ENCODE assay signal across 19 cellular contexts in genomic region chr20:29744071-29744470, GRCh38.
DNase-seq lines count a peak whose midpoint lies in the region; ATAC-seq, FAIRE-seq and TF ChIP-seq lines count a peak whose summit lies in the region.
"Had no signal": no experiment of that assay in that cellular context is flagged by ENCODE, and none has a peak within 500 bp of the region (broad histone marks: within the 10 kb centered on the region; RNA-seq: fewer than 3 reads in every experiment).

No MANE protein-coding gene starts in this region.

- no peak for DNase-seq in CD8-positive, alpha-beta T cell
- DNase-seq in NT2/D1 (ENCODE audit: low read depth, low spot score) (no peak), kidney (peak; percentile 43), spleen (peak; percentile 56), DMS53 (lab: John Stamatoyannopoulos, UW) (no peak), frontal cortex (ENCODE audit: low spot score in 2 of 2) (no peak)
- DNase-seq in activated CD4-positive, alpha-beta T cell treated with anti-CD3 and anti-CD28 coated beads, Interleukin-2, amount 10 ng/mL, durations not matched to agents 24 days and 14 days = no peak
- DNase-seq: 8988T; Calu3; CD4-positive, alpha-beta memory T cell; DMS 273 treated with DMSO at 0.1 percent for 48 hours had no signal

- CTCF ChIA-PET in CD8-positive, alpha-beta T cell (lab: Charles Lee) = no interaction called here

- no peak for ATAC-seq in CD8-positive, alpha-beta T cell
- ATAC-seq: HepG2 had no signal

- no peak overlapping the region for H3K27ac Mint-ChIP-seq in CD8-positive, alpha-beta T cell
- no peak overlapping the region for H3K27ac Mint-ChIP-seq in activated CD4-positive, alpha-beta T cell treated with anti-CD3 and anti-CD28 coated beads, Interleukin-2, amount 10 ng/mL, durations not matched to agents 24 days and 14 days
- H3K27ac Mint-ChIP-seq: CD14-positive monocyte; CD4-positive, alpha-beta memory T cell had no signal

- no peak overlapping the region for H3K27ac ChIP-seq in CD8-positive, alpha-beta T cell (ENCODE audit: low read depth, low read length)
- H3K27ac ChIP-seq in kidney (ENCODE audit: low read depth in 2 of 2, low read length in 2 of 2) (no peak overlapping the region), spleen (no peak overlapping the region)
- H3K27ac ChIP-seq: BLaER1 had no signal

- H3K4me1 Mint-ChIP-seq in CD8-positive, alpha-beta T cell (ENCODE audit: low read depth) = peaks cover 3% of the 10 kb centered on the region
- H3K4me1 Mint-ChIP-seq in activated CD4-positive, alpha-beta T cell treated with anti-CD3 and anti-CD28 coated beads, Interleukin-2, amount 10 ng/mL, durations not matched to agents 24 days and 14 days = no peaks in the 10 kb centered on the region
- H3K4me1 Mint-ChIP-seq: CD14-positive monocyte had no signal

- no peaks in the 10 kb centered on the region for H3K27me3 ChIP-seq in CD8-positive, alpha-beta T cell (ENCODE audit: insufficient read depth, low read length)
- H3K27me3 ChIP-seq in NT2/D1 (ENCODE audit: insufficient read depth, insufficient read length) = peaks cover 32% of the 10 kb centered on the region
- H3K27me3 ChIP-seq in spleen (replicated peaks in 1 of 7) = peaks cover 0 to 43% (median 0%) of the 10 kb centered on the region in 7 donors
- H3K27me3 ChIP-seq: BLaER1 had no signal

- peak overlapping the region; percentile 29 for H3K4me3 Mint-ChIP-seq in CD8-positive, alpha-beta T cell
- H3K4me3 Mint-ChIP-seq in activated CD4-positive, alpha-beta T cell treated with anti-CD3 and anti-CD28 coated beads, Interleukin-2, amount 10 ng/mL, durations not matched to agents 24 days and 14 days = no peak overlapping the region
- H3K4me3 Mint-ChIP-seq: CD14-positive monocyte; CD4-positive, alpha-beta memory T cell had no signal

- no peaks in the 10 kb centered on the region for H3K4me1 ChIP-seq in CD8-positive, alpha-beta T cell (ENCODE audit: insufficient read depth, low read length)
- H3K4me1 ChIP-seq in NT2/D1 (ENCODE audit: insufficient read depth, insufficient read length) (no peaks in the 10 kb centered on the region), kidney (ENCODE audit: control insufficient read depth in 1 of 2, insufficient read depth in 1 of 2, low read depth in 1 of 2, low read length in 2 of 2) (no peaks in the 10 kb centered on the region), spleen (no peaks in the 10 kb centered on the region)
- H3K4me1 ChIP-seq: BLaER1, HAP-1 had no signal

- H3K36me3 Mint-ChIP-seq in CD8-positive, alpha-beta T cell = no peaks in the 10 kb centered on the region
- H3K36me3 Mint-ChIP-seq in activated CD4-positive, alpha-beta T cell treated with anti-CD3 and anti-CD28 coated beads, Interleukin-2, amount 10 ng/mL, durations not matched to agents 24 days and 14 days (ENCODE audit: low read depth) = no peaks in the 10 kb centered on the region
- H3K36me3 Mint-ChIP-seq: CD14-positive monocyte; CD4-positive, alpha-beta memory T cell had no signal

- peaks cover 3% of the 10 kb centered on the region for H3K9me3 Mint-ChIP-seq in CD8-positive, alpha-beta T cell
- H3K9me3 Mint-ChIP-seq in activated CD4-positive, alpha-beta T cell treated with anti-CD3 and anti-CD28 coated beads, Interleukin-2, amount 10 ng/mL, durations not matched to agents 24 days and 14 days = peaks cover 12% of the 10 kb centered on the region

- H3K4me3 ChIP-seq in CD8-positive, alpha-beta T cell (ENCODE audit: low read depth, low read length) = no peak overlapping the region
- peak overlapping the region; percentile 47 for H3K4me3 ChIP-seq in NT2/D1 (ENCODE audit: insufficient read length, low read depth)
- H3K4me3 ChIP-seq in kidney (ENCODE audit: low read length in 2 of 2) = no peak overlapping the region
- no peak overlapping the region for H3K4me3 ChIP-seq in spleen
- H3K4me3 ChIP-seq: BLaER1, HAP-1 had no signal

- H3K9me3 ChIP-seq in CD8-positive, alpha-beta T cell (ENCODE audit: low read length) = no peaks in the 10 kb centered on the region
- H3K9me3 ChIP-seq in NT2/D1 (ENCODE audit: insufficient read depth, low read length) = no peaks in the 10 kb centered on the region; the same call in 1 of the 2 replicates
- no peaks in the 10 kb centered on the region for H3K9me3 ChIP-seq in kidney (ENCODE audit: control insufficient read depth in 1 of 2, low read length in 2 of 2)
- H3K9me3 ChIP-seq in spleen = peaks cover 0 to 59% (median 48%) of the 10 kb centered on the region in 8 donors
- H3K9me3 ChIP-seq: HAP-1 had no signal

- no peak for FAIRE-seq in kidney (lab: Jason Lieb, UNC)
- FAIRE-seq in frontal cortex (lab: Jason Lieb, UNC) = no peak
- FAIRE-seq: G401.6, GM12891, GM19239, H1, HepG2 had no signal

- H3K9ac ChIP-seq in NT2/D1 (ENCODE audit: insufficient read length, low read depth) = peak overlapping the region; percentile 24
- H3K9ac ChIP-seq in kidney (ENCODE audit: low read length in 2 of 2) = no peak overlapping the region
- H3K9ac ChIP-seq: BLaER1 had no signal

- TF ChIP-seq CTCF in CD8-positive, alpha-beta T cell (IDR thresholded peaks at IDR 0.05) = no peak
- TF ChIP-seq CTCF in kidney (IDR thresholded peaks at IDR 0.05; ENCODE audit: borderline replicate concordance, extremely low read depth, insufficient read depth) (no peak), spleen (IDR thresholded peaks at IDR 0.05 in 8 of 11, conservative IDR thresholded peaks at IDR 0.05 in 3 of 11) (no peak)

- POLR2A ChIA-PET in CD8-positive, alpha-beta T cell (lab: Charles Lee) = no interaction called here

- peaks cover 2% of the 10 kb centered on the region for H3K27me3 Mint-ChIP-seq in CD8-positive, alpha-beta T cell (ENCODE audit: low read depth)
- no peaks in the 10 kb centered on the region for H3K27me3 Mint-ChIP-seq in activated CD4-positive, alpha-beta T cell treated with anti-CD3 and anti-CD28 coated beads, Interleukin-2, amount 10 ng/mL, durations not matched to agents 24 days and 14 days
- H3K27me3 Mint-ChIP-seq: CD4-positive, alpha-beta memory T cell had no signal

- no peak for TF ChIP-seq POLR2A in spleen (IDR thresholded peaks at IDR 0.05)

- no peaks in the 10 kb centered on the region for H3K36me3 ChIP-seq in CD8-positive, alpha-beta T cell (ENCODE audit: insufficient read depth, low read length)
- H3K36me3 ChIP-seq in NT2/D1 (ENCODE audit: insufficient read depth, insufficient read length, low read length) (no peaks in the 10 kb centered on the region), kidney (ENCODE audit: control insufficient read depth in 1 of 2, insufficient read depth in 2 of 2, low read length in 2 of 2) (no peaks in the 10 kb centered on the region), spleen (no peaks in the 10 kb centered on the region)
- H3K36me3 ChIP-seq: BLaER1, HAP-1 had no signal

- 31 to 67% (median 57%) methylated on average over 14 to 38 of the region's 38 CpGs for WGBS in spleen, 5 donors

- intact Hi-C loops in CD8-positive, alpha-beta T cell (cut with DNase I, micrococcal nuclease) = no loop called here
- intact Hi-C loops in kidney (cut with DNase I) (no loop called here), spleen (cut with DNase I; ENCODE audit: low total_unique reads) (no loop called here)
- intact Hi-C loops in activated CD4-positive, alpha-beta T cell treated with anti-CD3 and anti-CD28 coated beads, Interleukin-2, amount 10 ng/mL, durations not matched to agents 24 days and 14 days (cut with micrococcal nuclease) = no loop called here

Comparison
In these comparisons a context has a peak if more than half of its experiments do, and no peak if none do; other contexts are left out.
1. DNase-seq: peak in kidney (single experiment) and spleen (single experiment); none in CD8-positive, alpha-beta T cell (0 of 7), NT2/D1 (single experiment), DMS53 (single experiment), frontal cortex (0 of 2) and activated CD4-positive, alpha-beta T cell treated with anti-CD3 and anti-CD28 coated beads, Interleukin-2, amount 10 ng/mL, durations not matched to agents 24 days and 14 days (single experiment).